16 cellular contexts compared by ENCODE assay signal in genomic region chr19:46946611-46947238, GRCh38.
DNase-seq lines count a peak whose midpoint lies in the region; ATAC-seq and TF ChIP-seq lines count a peak whose summit lies in the region.
"Had no signal": no experiment of that assay in that cellular context is flagged by ENCODE, and none has a peak within 500 bp of the region (broad histone marks: within the 10 kb centered on the region; RNA-seq: fewer than 3 reads in every experiment).

No MANE protein-coding gene starts in this region.

- ATAC-seq in activated T-helper 17 cell treated with anti-CD3 and anti-CD28 coated beads, Interleukin-2, amount 50 U/mL, for 72 hours (replicated peaks), result no peak
- ATAC-seq in left colon, result peak; percentile 31
- ATAC-seq in HG02763 (IDR thresholded peaks at IDR 0.05; ENCODE audit: unreplicated experiment), result no peak
- ATAC-seq: left ventricle myocardium superior; stimulated activated naive B cell treated with anti-CD40 and anti-IgM and Interleukin-4, amounts not matched to agents 10 μg/mL and 1 μg/mL and 100 μg/mL, for 72 hours had no signal

- intact Hi-C loops in left colon (cut with DNase I, micrococcal nuclease), result no loop called here

- H3K27ac ChIP-seq in skeletal muscle tissue (ENCODE audit: low read depth, low read length), result peak overlapping the region; percentile 88

- H3K4me1 ChIP-seq in skeletal muscle tissue (ENCODE audit: control insufficient read depth in 3 of 3, insufficient read depth in 3 of 3, low read length in 3 of 3), result peaks cover 64 to 70% (median 69%) of the 10 kb centered on the region in 3 donors

- DNase-seq in CD1c-positive myeloid dendritic cell (ENCODE audit: extremely low spot score) (peak; percentile 7), left colon (no peak), foreskin fibroblast (no peak), endothelial cell (ENCODE audit: low spot score) (no peak), COLO668 (lab: John Stamatoyannopoulos, UW; ENCODE audit: unreplicated experiment) (no peak)
- DNase-seq: activated CD4-positive, alpha-beta T cell treated with anti-CD3 and anti-CD28 coated beads, Interleukin-2, amount 50 U/mL, for 4 hours; activated T-cell treated with anti-CD3 and anti-CD28 coated beads, Interleukin-2, amount 50 U/mL, for 1 hour; foreskin melanocyte; left ventricle myocardium superior; MG63; NCI-H187 treated with DMSO at 0.1 percent for 48 hours; stimulated activated naive B cell treated with anti-CD40 and anti-IgM and Interleukin-4, amounts not matched to agents 10 μg/mL and 1 μg/mL and 100 μg/mL, for 72 hours had no signal

- H3K4me3 Mint-ChIP-seq in activated T-helper 17 cell treated with anti-CD3 and anti-CD28 coated beads, Interleukin-2, amount 50 U/mL, for 72 hours, result no peak overlapping the region
- H3K4me3 Mint-ChIP-seq in endothelial cell (ENCODE audit: unreplicated experiment), result no peak overlapping the region
- H3K4me3 Mint-ChIP-seq: stimulated activated naive B cell treated with anti-CD40 and anti-IgM and Interleukin-4, amounts not matched to agents 10 μg/mL and 1 μg/mL and 100 μg/mL, for 72 hours had no signal

- H3K27me3 ChIP-seq in skeletal muscle tissue (ENCODE audit: control insufficient read depth in 3 of 3, insufficient read depth in 3 of 3, low read length in 3 of 3), result no peaks in the 10 kb centered on the region
- H3K27me3 ChIP-seq: MG63 had no signal

- no peaks in the 10 kb centered on the region for H3K9me3 Mint-ChIP-seq in activated T-helper 17 cell treated with anti-CD3 and anti-CD28 coated beads, Interleukin-2, amount 50 U/mL, for 72 hours
- H3K9me3 Mint-ChIP-seq in endothelial cell (ENCODE audit: unreplicated experiment), result no peaks in the 10 kb centered on the region
- H3K9me3 Mint-ChIP-seq: central memory CD8-positive, alpha-beta T cell; stimulated activated naive B cell treated with anti-CD40 and anti-IgM and Interleukin-4, amounts not matched to agents 10 μg/mL and 1 μg/mL and 100 μg/mL, for 72 hours had no signal

- no peak overlapping the region for H3K4me3 ChIP-seq in skeletal muscle tissue (ENCODE audit: low read length in 3 of 3)
- H3K4me3 ChIP-seq in foreskin fibroblast (ENCODE audit: low read depth in 1 of 2, low read length in 2 of 2), result no peak overlapping the region
- H3K4me3 ChIP-seq: MG63 had no signal

- no peak overlapping the region for H3K9ac ChIP-seq in skeletal muscle tissue (ENCODE audit: low read depth in 1 of 3, low read length in 3 of 3)

- H3K27me3 Mint-ChIP-seq in activated T-helper 17 cell treated with anti-CD3 and anti-CD28 coated beads, Interleukin-2, amount 50 U/mL, for 72 hours, result no peaks in the 10 kb centered on the region
- H3K27me3 Mint-ChIP-seq in endothelial cell (ENCODE audit: unreplicated experiment), result peaks cover 1% of the 10 kb centered on the region
- H3K27me3 Mint-ChIP-seq: central memory CD8-positive, alpha-beta T cell; stimulated activated naive B cell treated with anti-CD40 and anti-IgM and Interleukin-4, amounts not matched to agents 10 μg/mL and 1 μg/mL and 100 μg/mL, for 72 hours had no signal

- peaks cover 29% of the 10 kb centered on the region for H3K36me3 Mint-ChIP-seq in activated T-helper 17 cell treated with anti-CD3 and anti-CD28 coated beads, Interleukin-2, amount 50 U/mL, for 72 hours (ENCODE audit: low read depth)
- peaks cover 27% of the 10 kb centered on the region for H3K36me3 Mint-ChIP-seq in endothelial cell (ENCODE audit: low read depth, unreplicated experiment)

- H3K36me3 ChIP-seq in skeletal muscle tissue (ENCODE audit: control insufficient read depth in 3 of 3, insufficient read depth in 3 of 3, low read length in 3 of 3), result no peaks in the 10 kb centered on the region

- no peaks in the 10 kb centered on the region for H3K9me3 ChIP-seq in skeletal muscle tissue (ENCODE audit: control insufficient read depth in 3 of 3, low read length in 3 of 3)
- H3K9me3 ChIP-seq: MG63 had no signal

- no peak for TF ChIP-seq CTCF in foreskin fibroblast (IDR thresholded peaks at IDR 0.05; ENCODE audit: low read depth, low read length)
- no peak for TF ChIP-seq CTCF in endothelial cell (IDR thresholded peaks at IDR 0.05; ENCODE audit: unreplicated experiment)

- peak overlapping the region; percentile 38 for H3K27ac Mint-ChIP-seq in activated T-helper 17 cell treated with anti-CD3 and anti-CD28 coated beads, Interleukin-2, amount 50 U/mL, for 72 hours
- no peak overlapping the region for H3K27ac Mint-ChIP-seq in endothelial cell (ENCODE audit: unreplicated experiment)
- H3K27ac Mint-ChIP-seq: stimulated activated naive B cell treated with anti-CD40 and anti-IgM and Interleukin-4, amounts not matched to agents 10 μg/mL and 1 μg/mL and 100 μg/mL, for 72 hours had no signal

- peaks cover 24% of the 10 kb centered on the region for H3K4me1 Mint-ChIP-seq in activated T-helper 17 cell treated with anti-CD3 and anti-CD28 coated beads, Interleukin-2, amount 50 U/mL, for 72 hours
- H3K4me1 Mint-ChIP-seq in endothelial cell (ENCODE audit: unreplicated experiment), result peaks cover 18% of the 10 kb centered on the region
